Comparison of ENCODE assay signal across 16 cellular contexts in genomic region chr18:26453370-26454030, GRCh38.
DNase-seq lines count a peak whose midpoint lies in the region; ATAC-seq and TF ChIP-seq lines count a peak whose summit lies in the region.
"Had no signal": no experiment of that assay in that cellular context is flagged by ENCODE, and none has a peak within 500 bp of the region (broad histone marks: within the 10 kb centered on the region; RNA-seq: fewer than 3 reads in every experiment).

No MANE protein-coding gene starts in this region.

- H3K9me3 ChIP-seq in MM.1S (replicated peaks; ENCODE audit: insufficient read depth, low read length), result no peaks in the 10 kb centered on the region
- H3K9me3 ChIP-seq: prostate gland had no signal

- TF ChIP-seq CTCF in MM.1S (IDR thresholded peaks at IDR 0.05; ENCODE audit: low read length) (no peak), dorsolateral prefrontal cortex (IDR thresholded peaks at IDR 0.05 in 54 of 56, conservative IDR thresholded peaks at IDR 0.05 in 2 of 56; ENCODE audit: low read depth in 1 of 56, partially characterized antibody in 56 of 56) (no peak)

- H3K4me3 ChIP-seq in MM.1S (ENCODE audit: low read length), result peak overlapping the region; percentile 26
- no peak overlapping the region for H3K4me3 ChIP-seq in dorsolateral prefrontal cortex
- H3K4me3 ChIP-seq: prostate gland had no signal

- no peaks in the 10 kb centered on the region for H3K9me2 ChIP-seq in MM.1S (replicated peaks; ENCODE audit: insufficient read depth, low read length)

- H3K79me2 ChIP-seq in MM.1S (ENCODE audit: low read length), result no peaks in the 10 kb centered on the region

- H3K27ac ChIP-seq in MM.1S (ENCODE audit: low read length) (peak overlapping the region; percentile 85), dorsolateral prefrontal cortex (no peak overlapping the region)
- H3K27ac ChIP-seq: C4-2B, prostate gland had no signal

- peak overlapping the region; percentile 41 for H2AFZ ChIP-seq in MM.1S (ENCODE audit: low read length)

- peaks cover 27% of the 10 kb centered on the region for H3F3A ChIP-seq in MM.1S (ENCODE audit: insufficient read depth, low read length)

- H3K27me3 ChIP-seq in MM.1S (replicated peaks; ENCODE audit: insufficient read depth, low read length) (no peaks in the 10 kb centered on the region; the same call in 1 of the 2 replicates), dorsolateral prefrontal cortex (no peaks in the 10 kb centered on the region)

- no peaks in the 10 kb centered on the region for H3K36me3 ChIP-seq in MM.1S (replicated peaks; ENCODE audit: insufficient read depth, low read length)
- H3K36me3 ChIP-seq: prostate gland had no signal

- intact Hi-C loops in dorsolateral prefrontal cortex (cut with DNase I), result no loop called here

- peak overlapping the region; percentile 37; the same call in 1 of the 2 replicates for H3K9ac ChIP-seq in MM.1S (ENCODE audit: low read length)

- H3K4me2 ChIP-seq in MM.1S (ENCODE audit: low read depth, low read length), result peak overlapping the region; percentile 78

- no peaks in the 10 kb centered on the region for H4K20me1 ChIP-seq in MM.1S (ENCODE audit: insufficient read depth, low read length)

- ATAC-seq in GM18870 (IDR thresholded peaks at IDR 0.05; ENCODE audit: unreplicated experiment), result peak; percentile 40
- peak; percentile 50 for ATAC-seq in HG02678 (IDR thresholded peaks at IDR 0.05; ENCODE audit: unreplicated experiment)
- peak; percentile 29 for ATAC-seq in left lobe of liver
- ATAC-seq: Panc1 had no signal

- peaks cover 46% of the 10 kb centered on the region for H3K4me1 ChIP-seq in MM.1S (ENCODE audit: low read length)
- H3K4me1 ChIP-seq: prostate gland had no signal

- DNase-seq in MM.1S (peak; percentile 54), left lobe of liver (ENCODE audit: low spot score) (no peak), islet precursor cell (no peak), dorsolateral prefrontal cortex (no peak)
- no peak for DNase-seq in activated CD8-positive, alpha-beta memory T cell treated with anti-CD3 and anti-CD28 coated beads, Interleukin-2, amount 50 U/mL, for 4 hours
- DNase-seq in stimulated activated naive CD4-positive, alpha-beta T cell (lab: John Stamatoyannopoulos, UW), result no peak
- DNase-seq: activated CD4-positive, alpha-beta memory T cell treated with anti-CD3 and anti-CD28 coated beads, Interleukin-2, amount 10 ng/mL, durations not matched to agents 7 days and 5 days; activated naive CD4-positive, alpha-beta T cell treated with anti-CD3 and anti-CD28 coated beads for 36 hours; cerebellar nuclear complex; IMR-90; NCI-H2029 had no signal
